Comparison of ENCODE assay signal across 34 cellular contexts in the genomic region with DNA sequence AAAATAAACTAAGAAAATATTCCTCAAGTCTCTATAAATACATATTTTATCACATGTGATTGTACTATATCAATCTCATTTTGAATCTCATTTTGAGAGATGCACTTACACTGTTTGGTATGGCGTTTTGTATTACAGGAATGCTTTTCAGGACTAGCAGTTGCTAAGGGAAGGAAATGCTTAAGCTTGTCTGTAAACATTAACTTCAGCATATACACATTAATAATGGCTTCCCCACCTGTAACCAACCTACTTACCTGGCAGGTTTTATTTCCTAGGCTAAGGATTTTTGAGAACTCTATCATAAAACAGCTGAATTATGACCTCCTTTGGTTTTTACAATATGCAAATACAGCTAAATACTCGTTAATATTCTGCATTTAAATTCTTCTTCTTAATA.
A peak's percentile ranks its signal among the peaks of the same experiment; 100 is the strongest.
DNase-seq lines count a peak whose midpoint lies in the region; ATAC-seq, FAIRE-seq and TF ChIP-seq lines count a peak whose summit lies in the region.
"Had no signal": no experiment of that assay in that cellular context is flagged by ENCODE, and none has a peak within 500 bp of the region (broad histone marks: within the 10 kb centered on the region; RNA-seq: fewer than 3 reads in every experiment).

No MANE protein-coding gene starts in this region.

- DNase-seq in DMS153 (lab: John Stamatoyannopoulos, UW): peak; percentile 54
- no peak for DNase-seq in GM19239 (ENCODE audit: insufficient read length, low spot score)
- DNase-seq in memory B cell (ENCODE audit: low spot score in 2 of 2): no peak
- no peak for DNase-seq in hippocampal formation (lab: John Stamatoyannopoulos, UW)
- DNase-seq in mucosa of descending colon: no peak
- no peak for DNase-seq in islet precursor cell
- DNase-seq: ACHN; activated CD8-positive, alpha-beta memory T cell treated with anti-CD3 and anti-CD28 coated beads, Interleukin-2, amount 50 U/mL, for 48 hours; activated CD8-positive, alpha-beta T cell treated with anti-CD3 and anti-CD28 coated beads for 36 hours; activated naive CD4-positive, alpha-beta T cell treated with Interleukin-2 at 50 U/mL for 16 hours; BE2C; central memory CD4-positive, alpha-beta T cell; DMS79; erythroblast; GDM1; H7; naive thymus-derived CD4-positive, alpha-beta T cell; NCI-H2081; NCI-H446; NCI-H82; sigmoid colon; stimulated activated CD4-positive, alpha-beta T cell treated with anti-CD3 and anti-CD28 coated beads, Interleukin-12 subunit alpha, Interleukin-12 subunit beta, amount 100 ng/mL, for 4 hours; stimulated activated CD4-positive, alpha-beta T cell treated with anti-CD3 and anti-CD28 coated beads, Interleukin-4, amount 100 ng/mL, for 1 hour; T-helper 2 cell; transverse colon had no signal

- H2AFZ ChIP-seq in OCI-LY1 (ENCODE audit: low read length): no peak overlapping the region

- peaks cover 22% of the 10 kb centered on the region for H3K4me1 Mint-ChIP-seq in memory B cell

- intact Hi-C loops in mucosa of descending colon (cut with DNase I, micrococcal nuclease): no loop called here

- H3K27me3 ChIP-seq in OCI-LY1 (ENCODE audit: insufficient read depth, low read length): no peaks in the 10 kb centered on the region
- H3K27me3 ChIP-seq: BE2C, sigmoid colon, transverse colon had no signal

- H3K4me2 ChIP-seq in OCI-LY1 (ENCODE audit: low read length): 0 out of 2 replicates have a peak overlapping the region, but pooled peaks have one; percentile 14

- H4K20me1 ChIP-seq in OCI-LY1 (ENCODE audit: insufficient read depth, low read length): no peaks in the 10 kb centered on the region

- peaks cover 15% of the 10 kb centered on the region for H3K36me3 ChIP-seq in OCI-LY1 (ENCODE audit: insufficient read depth, low read length)
- H3K36me3 ChIP-seq in mucosa of descending colon (ENCODE audit: low read depth): no peaks in the 10 kb centered on the region
- H3K36me3 ChIP-seq: BE2C, prostate gland, sigmoid colon, transverse colon had no signal

- peak overlapping the region; percentile 94 for H3K27ac ChIP-seq in OCI-LY1 (ENCODE audit: low read depth, low read length, poor library complexity, severe bottlenecking)
- H3K27ac ChIP-seq: prostate gland, sigmoid colon, transverse colon had no signal

- H3K27ac Mint-ChIP-seq in memory B cell: peak overlapping the region; percentile 63
- H3K27ac Mint-ChIP-seq: activated CD8-positive, alpha-beta T cell treated with anti-CD3 and anti-CD28 coated beads for 36 hours; activated T-helper 1 cell treated with anti-CD3 and anti-CD28 coated beads, Interleukin-12 subunit alpha, Interleukin-12 subunit beta, Interleukin-2, Interleukin-4 antibody, amounts not matched to agents 30 ng/mL and 10 ng/mL and 1 ng/mL, durations not matched to agents 14 hours and 24 hours and 36 hours; mesothelial cell of epicardium; naive thymus-derived CD4-positive, alpha-beta T cell had no signal

- peaks cover 33% of the 10 kb centered on the region for H3K79me2 ChIP-seq in OCI-LY1 (ENCODE audit: insufficient read depth, low read length)

- FAIRE-seq in GM19239 (lab: Jason Lieb, UNC): peak; percentile 93
- FAIRE-seq: HTR-8/SVneo, K562, keratinocyte had no signal

- TF ChIP-seq CTCF in OCI-LY1 (IDR thresholded peaks at IDR 0.05; ENCODE audit: low read length): no peak
- no peak for TF ChIP-seq CTCF in mucosa of descending colon (IDR thresholded peaks at IDR 0.05)

- H3K4me3 ChIP-seq in OCI-LY1 (ENCODE audit: low read depth, low read length, poor library complexity, severe bottlenecking): no peak overlapping the region
- H3K4me3 ChIP-seq in mucosa of descending colon: no peak overlapping the region
- H3K4me3 ChIP-seq: K562, prostate gland, sigmoid colon, transverse colon had no signal

- no peaks in the 10 kb centered on the region for H3K9me3 Mint-ChIP-seq in memory B cell
- H3K9me3 Mint-ChIP-seq: activated CD8-positive, alpha-beta T cell treated with anti-CD3 and anti-CD28 coated beads for 36 hours; activated T-helper 1 cell treated with anti-CD3 and anti-CD28 coated beads, Interleukin-12 subunit alpha, Interleukin-12 subunit beta, Interleukin-2, Interleukin-4 antibody, amounts not matched to agents 30 ng/mL and 10 ng/mL and 1 ng/mL, durations not matched to agents 14 hours and 24 hours and 36 hours had no signal

- no peaks in the 10 kb centered on the region for H3K9me3 ChIP-seq in OCI-LY1 (ENCODE audit: low read length)
- no peaks in the 10 kb centered on the region for H3K9me3 ChIP-seq in mucosa of descending colon
- H3K9me3 ChIP-seq: BE2C, prostate gland, sigmoid colon, transverse colon had no signal

- no peak overlapping the region for H3K9ac ChIP-seq in OCI-LY1 (ENCODE audit: low read length)

- H3K4me3 Mint-ChIP-seq in memory B cell: no peak overlapping the region
- H3K4me3 Mint-ChIP-seq: activated CD8-positive, alpha-beta T cell treated with anti-CD3 and anti-CD28 coated beads for 36 hours; activated T-helper 1 cell treated with anti-CD3 and anti-CD28 coated beads, Interleukin-12 subunit alpha, Interleukin-12 subunit beta, Interleukin-2, Interleukin-4 antibody, amounts not matched to agents 30 ng/mL and 10 ng/mL and 1 ng/mL, durations not matched to agents 14 hours and 24 hours and 36 hours; mesothelial cell of epicardium; naive thymus-derived CD4-positive, alpha-beta T cell had no signal

- H3K36me3 Mint-ChIP-seq in memory B cell: peaks cover 16% of the 10 kb centered on the region

- H3F3A ChIP-seq in OCI-LY1 (ENCODE audit: insufficient read depth, low read length): peaks cover 14% of the 10 kb centered on the region; the same call in 1 of the 2 replicates

- H3K4me1 ChIP-seq in OCI-LY1 (ENCODE audit: insufficient read depth, low read length, severe bottlenecking): peaks cover 68% of the 10 kb centered on the region
- H3K4me1 ChIP-seq in mucosa of descending colon (ENCODE audit: low read depth): no peaks in the 10 kb centered on the region
- H3K4me1 ChIP-seq: BE2C, prostate gland had no signal

- no peaks in the 10 kb centered on the region for H3K27me3 Mint-ChIP-seq in memory B cell
- H3K27me3 Mint-ChIP-seq: activated CD8-positive, alpha-beta T cell treated with anti-CD3 and anti-CD28 coated beads for 36 hours; naive thymus-derived CD4-positive, alpha-beta T cell had no signal

- H3K9me2 ChIP-seq in OCI-LY1 (ENCODE audit: low read depth, low read length): no peaks in the 10 kb centered on the region

- ATAC-seq in memory B cell (ENCODE audit: low read depth) (no peak), GM21367 (IDR thresholded peaks at IDR 0.05; ENCODE audit: unreplicated experiment) (no peak), mucosa of descending colon (no peak)
- ATAC-seq: activated CD8-positive, alpha-beta T cell treated with anti-CD3 and anti-CD28 coated beads for 36 hours; naive thymus-derived CD4-positive, alpha-beta T cell; SK-N-SH treated with all-trans-retinoic acid at 6 μM for 48 hours had no signal
